Comparison of ENCODE assay signal across 2 cellular contexts in genomic region chr13:24053505-24054251, GRCh38.
TF ChIP-seq lines count a peak whose summit lies in the region.

No MANE protein-coding gene starts in this region.

TF ChIP-seq in HEK293, 187 proteins besides CTCF, POLR2A, EP300 and RAD21 (continued from another document):
- TF ChIP-seq ZNF112 (tag by site-specific recombination; IDR thresholded peaks at IDR 0.05) (no peak), ZNF777 (tag by site-specific recombination; IDR thresholded peaks at IDR 0.05; ENCODE audit: borderline replicate concordance) (no peak), ZNF791 (tag by site-specific recombination; IDR thresholded peaks at IDR 0.05) (no peak), ZNF654 (tag by site-specific recombination; IDR thresholded peaks at IDR 0.05; ENCODE audit: low read depth) (peak; percentile 74), ZNF146 (tag by site-specific recombination; IDR thresholded peaks at IDR 0.05) (no peak), ZFHX2 (tag by site-specific recombination; conservative IDR thresholded peaks at IDR 0.05) (no peak), PRDM2 (tag by site-specific recombination; IDR thresholded peaks at IDR 0.05; ENCODE audit: borderline replicate concordance) (no peak), ZFP3 (tag by site-specific recombination; IDR thresholded peaks at IDR 0.05; ENCODE audit: low read depth) (no peak), ZSCAN30 (tag by site-specific recombination; IDR thresholded peaks at IDR 0.05) (0 out of 2 replicates have a peak, but pooled peaks have one; percentile 51), TRIM28 (IDR thresholded peaks at IDR 0.05; ENCODE audit: borderline replicate concordance, low read length) (no peak), ZNF404 (tag by site-specific recombination; IDR thresholded peaks at IDR 0.05) (no peak), ZNF19 (tag by site-specific recombination; IDR thresholded peaks at IDR 0.05; ENCODE audit: low read depth) (no peak), SCRT2 (tag by site-specific recombination; IDR thresholded peaks at IDR 0.05) (no peak), ZNF433 (tag by site-specific recombination; IDR thresholded peaks at IDR 0.05; ENCODE audit: low read depth) (no peak), IKZF3 (tag by site-specific recombination; IDR thresholded peaks at IDR 0.05) (0 out of 2 replicates have a peak, but pooled peaks have one; percentile 17), ZNF174 (tag by site-specific recombination; IDR thresholded peaks at IDR 0.05) (no peak)
TF ChIP-seq in HEK293: peak in this region for 3.

TF ChIP-seq in GM12878, 131 proteins besides CTCF, POLR2A, EP300 and RAD21 (continued from another document):
- TF ChIP-seq CEBPZ (IDR thresholded peaks at IDR 0.05; ENCODE audit: low read depth, low read length) (no peak), ZBTB40 (IDR thresholded peaks at IDR 0.05; ENCODE audit: borderline replicate concordance) (no peak), IKZF1 (conservative IDR thresholded peaks at IDR 0.05) (peak; percentile 53), JUNB (IDR thresholded peaks at IDR 0.05) (no peak), BCL3 (IDR thresholded peaks at IDR 0.05; ENCODE audit: borderline replicate concordance, insufficient read depth, low read depth, low read length, poor library complexity, severe bottlenecking) (no peak), RELB (IDR thresholded peaks at IDR 0.05; ENCODE audit: low read depth) (no peak), EGR1 (IDR thresholded peaks at IDR 0.05; ENCODE audit: borderline replicate concordance in 1 of 2, low read depth in 2 of 2, low read length in 2 of 2) (no peak), ZNF274 (IDR thresholded peaks at IDR 0.05; ENCODE audit: insufficient read depth, insufficient read length) (no peak), RUNX3 (IDR thresholded peaks at IDR 0.05; ENCODE audit: low read length) (no peak), JUND (IDR thresholded peaks at IDR 0.05; ENCODE audit: low read depth, low read length) (no peak), TCF3 (IDR thresholded peaks at IDR 0.05; ENCODE audit: borderline replicate concordance, insufficient read depth, low read depth, low read length) (peak; percentile 44; the same call in 1 of the 2 replicates), NR2F1 (conservative IDR thresholded peaks at IDR 0.05) (no peak), NFIC (IDR thresholded peaks at IDR 0.05; ENCODE audit: low read depth, low read length) (no peak), E2F4 (IDR thresholded peaks at IDR 0.05; ENCODE audit: low read depth, low read length) (no peak), IKZF2 (IDR thresholded peaks at IDR 0.05) (0 out of 4 replicates have a peak, but pooled peaks of 1 of the 2 experiments have one; percentile 21), ZBTB33 (IDR thresholded peaks at IDR 0.05) (no peak)
